ENCODE assay signal across 25 cellular contexts in the genomic region with DNA sequence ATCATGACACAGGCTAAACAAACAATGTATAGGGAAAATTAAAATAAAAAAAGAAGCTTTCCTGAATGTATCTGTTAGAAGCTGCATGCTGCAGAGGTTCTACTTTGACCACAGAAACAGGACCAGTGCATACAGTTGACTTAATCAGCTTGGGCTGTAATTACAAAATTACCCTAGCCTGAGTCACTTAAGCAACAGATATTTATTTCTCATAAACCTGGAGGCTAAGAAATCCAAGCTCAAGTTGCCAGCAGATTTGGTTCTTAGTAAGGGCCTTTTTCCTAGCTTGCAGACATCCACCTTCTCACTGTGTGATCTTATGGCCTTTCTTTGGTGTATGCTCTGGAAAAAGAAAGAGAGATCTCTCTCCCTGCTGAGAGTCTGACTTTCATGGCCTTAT.
"Had no signal": no experiment of that assay in that cellular context is flagged by ENCODE, and none has a peak within 500 bp of the region (broad histone marks: within the 10 kb centered on the region; RNA-seq: fewer than 3 reads in every experiment).

No MANE protein-coding gene starts in this region.

- DNase-seq: activated CD4-positive, alpha-beta memory T cell treated with anti-CD3 and anti-CD28 coated beads for 36 hours; activated CD4-positive, alpha-beta T cell treated with anti-CD3 and anti-CD28 coated beads for 36 hours; activated CD4-positive, alpha-beta T cell treated with anti-CD3 and anti-CD28 coated beads, Interleukin-2, amount 10 ng/mL, durations not matched to agents 24 days and 14 days; activated CD4-positive, CD25-positive, alpha-beta regulatory T cell; activated CD4-positive, CD25-positive, alpha-beta regulatory T cell treated with anti-CD3 and anti-CD28 coated beads, Interleukin-2, amount 50 U/mL, for 72 hours; activated CD8-positive, alpha-beta memory T cell treated with anti-CD3 and anti-CD28 coated beads, Interleukin-2, amount 10 ng/mL, durations not matched to agents 7 days and 5 days; activated CD8-positive, alpha-beta memory T cell treated with anti-CD3 and anti-CD28 coated beads, Interleukin-2, amount 50 U/mL, for 4 hours; activated CD8-positive, alpha-beta T cell treated with anti-CD3 and anti-CD28 coated beads, Interleukin-2, amount 10 ng/mL, durations not matched to agents 7 days and 5 days; activated effector memory CD4-positive, alpha-beta T cell treated with anti-CD3 and anti-CD28 coated beads, Interleukin-2, amount 50 U/mL, for 16 hours; activated naive CD4-positive, alpha-beta T cell treated with anti-CD3 and anti-CD28 coated beads, Interleukin-2, amount 10 ng/mL, durations not matched to agents 7 days and 5 days; activated naive CD8-positive, alpha-beta T cell treated with anti-CD3 and anti-CD28 coated beads, Interleukin-2, amount 10 ng/mL, durations not matched to agents 7 days and 5 days; activated T-cell treated with anti-CD3 and anti-CD28 coated beads, Interleukin-2, amount 50 U/mL, for 1 hour; activated T-cell treated with anti-CD3 and anti-CD28 coated beads, Interleukin-2, amount 50 U/mL, for 48 hours; amniotic stem cell; anterior cingulate cortex; brain microvascular endothelial cell; caudate nucleus; cortex of kidney; dermis blood vessel endothelial cell; effector CD4-positive, alpha-beta T cell; effector memory CD8-positive, alpha-beta T cell; esophagus squamous epithelium; head of caudate nucleus; T-helper 2 cell had no signal

- H3K4me3 ChIP-seq: esophagus squamous epithelium had no signal

- ATAC-seq: activated CD4-positive, alpha-beta T cell treated with anti-CD3 and anti-CD28 coated beads for 36 hours; activated CD8-positive, alpha-beta memory T cell treated with anti-CD3 and anti-CD28 coated beads, Interleukin-2, amount 10 ng/mL, durations not matched to agents 7 days and 5 days; activated CD8-positive, alpha-beta T cell treated with anti-CD3 and anti-CD28 coated beads, Interleukin-2, amount 10 ng/mL, durations not matched to agents 7 days and 5 days; activated naive CD4-positive, alpha-beta T cell treated with anti-CD3 and anti-CD28 coated beads, Interleukin-2, amount 50 U/mL, for 72 hours; effector memory CD8-positive, alpha-beta T cell had no signal
